In genomic region chr1:148318900-148319242, GRCh38 we compare ENCODE assay signal across 9 cellular contexts.
DNase-seq lines count a peak whose midpoint lies in the region; ATAC-seq and TF ChIP-seq lines count a peak whose summit lies in the region.
"Had no signal": no experiment of that assay in that cellular context is flagged by ENCODE, and none has a peak within 500 bp of the region (broad histone marks: within the 10 kb centered on the region; RNA-seq: fewer than 3 reads in every experiment).

No MANE protein-coding gene starts in this region.

- intact Hi-C loops in activated CD4-positive, alpha-beta T cell treated with anti-CD3 and anti-CD28 coated beads, Interleukin-2, amount 10 ng/mL, durations not matched to agents 24 days and 14 days (cut with micrococcal nuclease) = loop anchor here (2.0 kb wide), 2 partner anchors 14 to 16 kb away; no protein-coding TSS in a partner anchor
- intact Hi-C loops in OCI-LY7 (cut with micrococcal nuclease; ENCODE audit: unreplicated experiment) = no loop called here

- no peaks in the 10 kb centered on the region for H3K36me3 ChIP-seq in OCI-LY7 (ENCODE audit: insufficient read depth, low read length)

- no peak overlapping the region for H3K27ac ChIP-seq in OCI-LY7 (ENCODE audit: low read depth, low read length, poor library complexity, severe bottlenecking)

- peak overlapping the region; percentile 93 for H3K4me3 Mint-ChIP-seq in activated CD4-positive, alpha-beta T cell treated with anti-CD3 and anti-CD28 coated beads, Interleukin-2, amount 10 ng/mL, durations not matched to agents 24 days and 14 days
- peak overlapping the region; percentile 65 for H3K4me3 Mint-ChIP-seq in glutamatergic neuron (ENCODE audit: unreplicated experiment)

- POLR2A ChIA-PET in OCI-LY7 (lab: Charles Lee) = no interaction called here

- no peak for DNase-seq in activated CD4-positive, alpha-beta T cell treated with anti-CD3 and anti-CD28 coated beads, Interleukin-2, amount 10 ng/mL, durations not matched to agents 24 days and 14 days
- DNase-seq in activated CD4-positive, alpha-beta T cell treated with anti-CD3 and anti-CD28 coated beads, Interleukin-2, amount 50 U/mL, for 48 hours = no peak
- DNase-seq in OCI-LY7 (ENCODE audit: low spot score) (no peak), glutamatergic neuron (no peak), SK-N-DZ (ENCODE audit: low spot score) (no peak), activated gamma-delta T cell treated with Interleukin-2 at 50 U/mL for 16 hours (no peak), AG08396 (ENCODE audit: low spot score) (no peak)
- no peak for DNase-seq in stimulated activated naive CD8-positive, alpha-beta T cell treated with anti-CD3 and anti-CD28 coated beads, Interleukin-15, Interleukin-2, amounts not matched to agents 100 U/mL and 50 U/mL, for 24 hours
- DNase-seq: NCI-H510A treated with DMSO at 0.1 percent for 48 hours had no signal

- H3K9me3 ChIP-seq in OCI-LY7 (ENCODE audit: low read length) = no peaks in the 10 kb centered on the region

- H3K9me2 ChIP-seq in OCI-LY7 (ENCODE audit: insufficient read depth, low read length) = no peaks in the 10 kb centered on the region

- ATAC-seq in stimulated activated naive CD8-positive, alpha-beta T cell treated with anti-CD3 and anti-CD28 coated beads, Interleukin-15, Interleukin-2, amounts not matched to agents 100 U/mL and 50 U/mL, for 24 hours = peak; percentile 85

- no peaks in the 10 kb centered on the region for H3K36me3 Mint-ChIP-seq in activated CD4-positive, alpha-beta T cell treated with anti-CD3 and anti-CD28 coated beads, Interleukin-2, amount 10 ng/mL, durations not matched to agents 24 days and 14 days (ENCODE audit: low read depth)
- H3K36me3 Mint-ChIP-seq in glutamatergic neuron (ENCODE audit: unreplicated experiment) = peaks cover 5% of the 10 kb centered on the region

- H2AFZ ChIP-seq in OCI-LY7 (ENCODE audit: low read length) = no peak overlapping the region

- H3K9me3 Mint-ChIP-seq in activated CD4-positive, alpha-beta T cell treated with anti-CD3 and anti-CD28 coated beads, Interleukin-2, amount 10 ng/mL, durations not matched to agents 24 days and 14 days = no peaks in the 10 kb centered on the region
- H3K9me3 Mint-ChIP-seq in glutamatergic neuron (ENCODE audit: unreplicated experiment) = peaks cover 4% of the 10 kb centered on the region

- H3K27me3 Mint-ChIP-seq in activated CD4-positive, alpha-beta T cell treated with anti-CD3 and anti-CD28 coated beads, Interleukin-2, amount 10 ng/mL, durations not matched to agents 24 days and 14 days = peaks cover 43% of the 10 kb centered on the region
- H3K27me3 Mint-ChIP-seq in glutamatergic neuron (ENCODE audit: unreplicated experiment) = peaks cover 14% of the 10 kb centered on the region

- H4K20me1 ChIP-seq in OCI-LY7 (ENCODE audit: insufficient read depth, low read length) = no peaks in the 10 kb centered on the region

- CTCF ChIA-PET in OCI-LY7 (lab: Charles Lee; ENCODE audit: unreplicated experiment) = no interaction called here

- no peak overlapping the region for H3K4me3 ChIP-seq in OCI-LY7 (ENCODE audit: low read depth, low read length, poor library complexity, severe bottlenecking)

- TF ChIP-seq CTCF in OCI-LY7 (conservative IDR thresholded peaks at IDR 0.05; ENCODE audit: low read length) (no peak), glutamatergic neuron (IDR thresholded peaks at IDR 0.05; ENCODE audit: partially characterized antibody, unreplicated experiment) (no peak)

- BruUV-seq in OCI-LY7 (replicated peaks; lab: Mats Ljungman, UMichigan) = no TSS peak

- peak overlapping the region; percentile 88 for H3K27ac Mint-ChIP-seq in activated CD4-positive, alpha-beta T cell treated with anti-CD3 and anti-CD28 coated beads, Interleukin-2, amount 10 ng/mL, durations not matched to agents 24 days and 14 days
- H3K27ac Mint-ChIP-seq in glutamatergic neuron (ENCODE audit: unreplicated experiment) = no peak overlapping the region

- peaks cover 5% of the 10 kb centered on the region for H3K4me1 ChIP-seq in OCI-LY7 (ENCODE audit: insufficient read depth, low read length, poor library complexity, severe bottlenecking)

- H3K79me2 ChIP-seq in OCI-LY7 (ENCODE audit: insufficient read depth, low read depth, low read length) = no peaks in the 10 kb centered on the region

- peak overlapping the region; percentile 42; the same call in 1 of the 2 replicates for H3K4me2 ChIP-seq in OCI-LY7 (ENCODE audit: low read length)

- H3K4me1 Mint-ChIP-seq in activated CD4-positive, alpha-beta T cell treated with anti-CD3 and anti-CD28 coated beads, Interleukin-2, amount 10 ng/mL, durations not matched to agents 24 days and 14 days = peaks cover 36% of the 10 kb centered on the region
- peaks cover 2% of the 10 kb centered on the region for H3K4me1 Mint-ChIP-seq in glutamatergic neuron (ENCODE audit: low read depth, unreplicated experiment)
